In the genomic region with DNA sequence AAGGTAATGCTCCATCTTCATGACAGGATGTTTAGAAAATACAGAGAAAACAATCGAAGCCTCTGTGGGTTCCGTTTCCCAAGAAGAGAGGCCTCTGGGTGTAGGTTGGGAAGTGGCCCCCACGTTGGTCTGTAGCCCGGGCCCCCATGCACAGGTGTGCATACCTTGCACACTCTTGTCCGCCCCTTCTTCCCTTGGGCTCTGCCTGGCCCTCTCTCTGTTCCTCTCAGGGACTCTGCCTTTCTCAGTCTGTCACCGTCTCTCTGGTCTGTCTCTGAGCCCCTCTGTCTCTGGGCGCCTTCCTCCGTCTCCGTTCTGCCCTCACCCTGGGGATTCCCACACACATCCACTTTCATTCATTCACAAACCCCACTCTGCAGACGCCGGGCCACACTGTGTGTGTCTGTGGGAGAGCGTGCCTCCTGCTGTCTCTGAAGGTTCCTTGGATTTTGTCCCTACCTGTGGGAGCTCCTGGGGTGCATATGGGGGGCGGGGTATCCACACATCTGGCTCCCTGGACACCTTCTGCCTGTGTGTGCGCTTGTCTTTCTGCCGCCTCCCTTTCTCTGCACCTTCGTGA, we compare ENCODE assay signal across 1 cellular context.
TF ChIP-seq lines count a peak whose summit lies in the region.

No MANE protein-coding gene starts in this region.

TF ChIP-seq in WTC11, 78 proteins besides CTCF, POLR2A, EP300 and RAD21 (continued from another document):
- TF ChIP-seq, protein P1, sequence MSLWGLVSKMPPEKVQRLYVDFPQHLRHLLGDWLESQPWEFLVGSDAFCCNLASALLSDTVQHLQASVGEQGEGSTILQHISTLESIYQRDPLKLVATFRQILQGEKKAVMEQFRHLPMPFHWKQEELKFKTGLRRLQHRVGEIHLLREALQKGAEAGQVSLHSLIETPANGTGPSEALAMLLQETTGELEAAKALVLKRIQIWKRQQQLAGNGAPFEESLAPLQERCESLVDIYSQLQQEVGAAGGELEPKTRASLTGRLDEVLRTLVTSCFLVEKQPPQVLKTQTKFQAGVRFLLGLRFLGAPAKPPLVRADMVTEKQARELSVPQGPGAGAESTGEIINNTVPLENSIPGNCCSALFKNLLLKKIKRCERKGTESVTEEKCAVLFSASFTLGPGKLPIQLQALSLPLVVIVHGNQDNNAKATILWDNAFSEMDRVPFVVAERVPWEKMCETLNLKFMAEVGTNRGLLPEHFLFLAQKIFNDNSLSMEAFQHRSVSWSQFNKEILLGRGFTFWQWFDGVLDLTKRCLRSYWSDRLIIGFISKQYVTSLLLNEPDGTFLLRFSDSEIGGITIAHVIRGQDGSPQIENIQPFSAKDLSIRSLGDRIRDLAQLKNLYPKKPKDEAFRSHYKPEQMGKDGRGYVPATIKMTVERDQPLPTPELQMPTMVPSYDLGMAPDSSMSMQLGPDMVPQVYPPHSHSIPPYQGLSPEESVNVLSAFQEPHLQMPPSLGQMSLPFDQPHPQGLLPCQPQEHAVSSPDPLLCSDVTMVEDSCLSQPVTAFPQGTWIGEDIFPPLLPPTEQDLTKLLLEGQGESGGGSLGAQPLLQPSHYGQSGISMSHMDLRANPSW (CRISPR knock-in tag; conservative IDR thresholded peaks at IDR 0.05; ENCODE audit: low read depth) = no peak
- no peak for TF ChIP-seq CREM (CRISPR knock-in tag; IDR thresholded peaks at IDR 0.05)
- TF ChIP-seq KAT7 (CRISPR knock-in tag; IDR thresholded peaks at IDR 0.05; ENCODE audit: borderline replicate concordance) = no peak
- no peak for TF ChIP-seq RORB (CRISPR knock-in tag; IDR thresholded peaks at IDR 0.05)
- no peak for TF ChIP-seq GRHL2 (CRISPR knock-in tag; IDR thresholded peaks at IDR 0.05; ENCODE audit: insufficient replicate concordance, severe bottlenecking)
- TF ChIP-seq TEAD1 (CRISPR knock-in tag; IDR thresholded peaks at IDR 0.05) = no peak
- no peak for TF ChIP-seq ZNF423 (CRISPR knock-in tag; IDR thresholded peaks at IDR 0.05)
- no peak for TF ChIP-seq GTF2I (CRISPR knock-in tag; conservative IDR thresholded peaks at IDR 0.05)
- TF ChIP-seq, protein P2, sequence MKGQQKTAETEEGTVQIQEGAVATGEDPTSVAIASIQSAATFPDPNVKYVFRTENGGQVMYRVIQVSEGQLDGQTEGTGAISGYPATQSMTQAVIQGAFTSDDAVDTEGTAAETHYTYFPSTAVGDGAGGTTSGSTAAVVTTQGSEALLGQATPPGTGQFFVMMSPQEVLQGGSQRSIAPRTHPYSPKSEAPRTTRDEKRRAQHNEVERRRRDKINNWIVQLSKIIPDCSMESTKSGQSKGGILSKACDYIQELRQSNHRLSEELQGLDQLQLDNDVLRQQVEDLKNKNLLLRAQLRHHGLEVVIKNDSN (CRISPR knock-in tag; IDR thresholded peaks at IDR 0.05) = no peak
